Comparison of ENCODE assay signal across 22 cellular contexts in genomic region chrX:44568196-44568595, GRCh38.
"Had no signal": no experiment of that assay in that cellular context is flagged by ENCODE, and none has a peak within 500 bp of the region (broad histone marks: within the 10 kb centered on the region; RNA-seq: fewer than 3 reads in every experiment).

No MANE protein-coding gene starts in this region.

- H3K9me3 ChIP-seq: neutrophil, ovary, right lobe of liver, suprapubic skin had no signal

- H3K4me1 ChIP-seq: esophagus squamous epithelium, right lobe of liver, suprapubic skin, tibial nerve had no signal

- H3K4me3 ChIP-seq: esophagus squamous epithelium, ovary, right lobe of liver, suprapubic skin, tibial nerve had no signal

- H3K36me3 ChIP-seq: esophagus squamous epithelium, neutrophil, ovary, right lobe of liver, suprapubic skin, tibial nerve had no signal

- DNase-seq: activated CD4-positive, alpha-beta memory T cell treated with anti-CD3 and anti-CD28 coated beads for 36 hours; activated CD4-positive, alpha-beta T cell treated with anti-CD3 and anti-CD28 coated beads for 48 hours; activated effector memory CD4-positive, alpha-beta T cell treated with Interleukin-2 at 50 U/mL for 16 hours; activated naive CD4-positive, alpha-beta T cell treated with anti-CD3 and anti-CD28 coated beads for 36 hours; activated naive CD8-positive, alpha-beta T cell treated with anti-CD3 and anti-CD28 coated beads, Interleukin-2, amount 10 ng/mL, durations not matched to agents 7 days and 5 days; activated T-cell treated with anti-CD3 and anti-CD28 coated beads, Interleukin-2, amount 50 U/mL, for 72 hours; amygdala; cerebellar nuclear complex; cortex of kidney; endodermal cell; esophagus squamous epithelium; glutamatergic neuron; hypothalamus; ovary; right lobe of liver; small intestine; stimulated activated CD4-positive, alpha-beta T cell treated with anti-CD3 and anti-CD28 coated beads, Interleukin-2, amount 100 ng/mL, for 24 hours; stimulated activated naive CD8-positive, alpha-beta T cell treated with anti-CD3 and anti-CD28 coated beads, Interleukin-15, amount 100 ng/mL, for 72 hours; T-helper 9 cell had no signal

- H3K27me3 ChIP-seq: esophagus squamous epithelium, neutrophil, ovary, right lobe of liver, suprapubic skin, tibial nerve had no signal

- H3K27ac ChIP-seq: esophagus squamous epithelium, neutrophil, ovary, right lobe of liver, suprapubic skin, tibial nerve had no signal
